Comparison of ENCODE assay signal across 27 cellular contexts in the genomic region with DNA sequence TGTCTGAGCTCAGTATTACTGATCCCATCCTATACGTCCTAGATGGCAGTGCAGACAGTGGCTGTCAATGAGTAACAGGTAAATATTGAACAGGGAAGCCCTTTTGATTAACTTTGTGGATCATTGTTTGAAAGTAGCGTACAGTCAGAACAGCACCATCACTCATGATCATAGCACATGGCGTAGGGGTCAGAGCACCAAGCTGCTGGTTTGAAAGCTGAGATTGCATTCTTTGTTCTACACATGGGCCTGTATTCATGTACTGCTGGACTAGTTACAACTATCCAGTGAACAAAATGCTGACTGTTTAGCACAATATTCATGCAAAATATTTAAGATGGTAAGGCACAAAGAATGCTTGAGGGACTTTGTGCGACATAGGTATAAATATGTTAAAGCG.
"Had no signal": no experiment of that assay in that cellular context is flagged by ENCODE, and none has a peak within 500 bp of the region (broad histone marks: within the 10 kb centered on the region; RNA-seq: fewer than 3 reads in every experiment).

No MANE protein-coding gene starts in this region.

- H3K9me3 ChIP-seq: gastrocnemius medialis, heart right ventricle, mucosa of descending colon, ovary, right atrium auricular region, sigmoid colon, thoracic aorta, tibial nerve, upper lobe of left lung, uterus had no signal

- DNase-seq: effector CD8-positive, alpha-beta T cell; endodermal cell; foreskin fibroblast; gastrocnemius medialis; heart right ventricle; immature natural killer cell; islet precursor cell; kidney glomerular epithelial cell; mesenchymal stem cell; mucosa of descending colon; naive B cell; ovary; sigmoid colon; stimulated activated CD4-positive, alpha-beta T cell treated with anti-CD3 and anti-CD28 coated beads, Interleukin-2, amount 100 ng/mL, for 24 hours; stimulated activated CD4-positive, alpha-beta T cell treated with anti-CD3 and anti-CD28 coated beads, Interleukin-4, amount 100 ng/mL, for 24 hours; stimulated activated naive CD8-positive, alpha-beta T cell treated with anti-CD3 and anti-CD28 coated beads, Interleukin-15, Interleukin-2, amounts not matched to agents 100 U/mL and 50 U/mL, for 24 hours; upper lobe of left lung; uterus had no signal

- H3K4me1 ChIP-seq: gastrocnemius medialis, heart right ventricle, right atrium auricular region, sigmoid colon, tibial nerve, upper lobe of left lung, uterus had no signal

- ATAC-seq: esophagus mucosa; gastrocnemius medialis; heart right ventricle; left lobe of liver; mucosa of descending colon; natural killer cell treated with Interleukin-12 subunit alpha and Interleukin-12 subunit beta and Interleukin-15 and Interleukin-18, amount 100 ng/mL, for 72 hours; stimulated activated effector memory CD8-positive, alpha-beta T cell treated with anti-CD3 and anti-CD28 coated beads, Interleukin-12 subunit alpha, Interleukin-12 subunit beta, amount 100 ng/mL, for 72 hours; stimulated activated naive CD8-positive, alpha-beta T cell treated with anti-CD3 and anti-CD28 coated beads, Interleukin-15, Interleukin-2, amounts not matched to agents 100 U/mL and 50 U/mL, for 24 hours had no signal

- H3K27me3 ChIP-seq: gastrocnemius medialis, heart right ventricle, ovary, right atrium auricular region, sigmoid colon, tibial nerve, upper lobe of left lung, uterus had no signal

- H3K4me3 ChIP-seq: gastrocnemius medialis, heart right ventricle, lung, mucosa of descending colon, ovary, right atrium auricular region, sigmoid colon, thoracic aorta, tibial nerve, upper lobe of left lung, uterus had no signal

- H3K27ac ChIP-seq: epithelial cell of prostate, gastrocnemius medialis, heart right ventricle, ovary, right atrium auricular region, sigmoid colon, thoracic aorta, upper lobe of left lung, uterus had no signal

- H3K36me3 ChIP-seq: gastrocnemius medialis, heart right ventricle, ovary, right atrium auricular region, sigmoid colon, thoracic aorta, tibial nerve, upper lobe of left lung, uterus had no signal
